18 cellular contexts compared by ENCODE assay signal in the genomic region with DNA sequence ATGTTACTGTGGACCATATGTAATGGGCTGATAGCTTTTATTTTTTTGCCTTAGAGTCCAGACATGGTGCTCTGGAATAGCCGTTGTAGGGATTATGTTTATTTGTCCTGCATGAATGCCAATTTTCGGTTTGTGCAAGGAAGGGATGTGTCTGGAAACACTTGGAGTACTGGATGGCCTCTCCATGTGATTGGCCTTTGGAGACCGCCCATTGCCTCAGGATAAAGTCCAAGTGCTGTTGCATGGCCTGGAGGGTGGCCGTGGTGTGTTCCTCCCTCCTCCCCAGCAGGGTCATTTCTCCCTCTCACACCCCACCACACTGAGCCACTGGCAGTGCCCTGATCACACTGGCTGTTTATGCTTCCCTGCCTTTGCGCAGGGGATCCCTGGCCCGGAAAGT.
DNase-seq lines count a peak whose midpoint lies in the region; ATAC-seq and TF ChIP-seq lines count a peak whose summit lies in the region.
"Had no signal": no experiment of that assay in that cellular context is flagged by ENCODE, and none has a peak within 500 bp of the region (broad histone marks: within the 10 kb centered on the region; RNA-seq: fewer than 3 reads in every experiment).

No MANE protein-coding gene starts in this region.

- ATAC-seq in right cardiac atrium (peak; percentile 89 to 92), HG02970 (IDR thresholded peaks at IDR 0.05; ENCODE audit: low FRiP score, unreplicated experiment) (no peak)
- ATAC-seq: activated CD8-positive, alpha-beta T cell treated with anti-CD3 and anti-CD28 coated beads, Interleukin-2, amount 10 ng/mL, durations not matched to agents 7 days and 5 days; psoas muscle had no signal

- H3K9me3 ChIP-seq in colonic mucosa (no peaks in the 10 kb centered on the region), right cardiac atrium (ENCODE audit: control insufficient read depth, low read length) (no peaks in the 10 kb centered on the region), SJCRH30 (replicated peaks) (no peaks in the 10 kb centered on the region)
- H3K9me3 ChIP-seq: psoas muscle, SJSA1 had no signal

- H3K4me3 ChIP-seq in colonic mucosa (no peak overlapping the region), right cardiac atrium (ENCODE audit: low read length) (no peak overlapping the region), SJCRH30 (no peak overlapping the region)
- H3K4me3 ChIP-seq: dorsolateral prefrontal cortex, psoas muscle, SJSA1 had no signal

- H3K27ac Mint-ChIP-seq in progenitor cell of endocrine pancreas = peak overlapping the region; percentile 53
- H3K27ac Mint-ChIP-seq: activated B cell treated with CpG ODN at 0.5 μM for 24 hours; activated CD8-positive, alpha-beta T cell treated with anti-CD3 and anti-CD28 coated beads, Interleukin-2, amount 10 ng/mL, durations not matched to agents 7 days and 5 days; activated naive CD8-positive, alpha-beta T cell; H9 had no signal

- 64% methylated on average over 6 of the region's 6 CpGs for WGBS in right cardiac atrium

- intact Hi-C loops in colonic mucosa (cut with DNase I) (no loop called here), right cardiac atrium (cut with DNase I) (loop anchor here in 1 of 4 donors (10.0 kb wide), 1 partner anchor 85 kb away; no protein-coding TSS in a partner anchor)

- no peak overlapping the region for H3K4me3 Mint-ChIP-seq in progenitor cell of endocrine pancreas (ENCODE audit: low read depth)
- H3K4me3 Mint-ChIP-seq: activated B cell treated with CpG ODN at 0.5 μM for 24 hours; activated CD8-positive, alpha-beta T cell treated with anti-CD3 and anti-CD28 coated beads, Interleukin-2, amount 10 ng/mL, durations not matched to agents 7 days and 5 days; activated naive CD8-positive, alpha-beta T cell; H9 had no signal

- peaks cover 29% of the 10 kb centered on the region for H3K36me3 Mint-ChIP-seq in progenitor cell of endocrine pancreas (ENCODE audit: insufficient read depth)

- TF ChIP-seq CTCF in colonic mucosa (IDR thresholded peaks at IDR 0.05) (no peak), progenitor cell of endocrine pancreas (IDR thresholded peaks at IDR 0.05; ENCODE audit: unreplicated experiment) (no peak)

- no peaks in the 10 kb centered on the region for H3K9me3 Mint-ChIP-seq in progenitor cell of endocrine pancreas (ENCODE audit: low read depth)
- H3K9me3 Mint-ChIP-seq: activated B cell treated with CpG ODN at 0.5 μM for 24 hours, H9 had no signal

- H3K27me3 ChIP-seq in colonic mucosa (no peaks in the 10 kb centered on the region), right cardiac atrium (ENCODE audit: control insufficient read depth, insufficient read depth) (no peaks in the 10 kb centered on the region), SJCRH30 (no peaks in the 10 kb centered on the region)
- H3K27me3 ChIP-seq: dorsolateral prefrontal cortex, SJSA1 had no signal

- no peak overlapping the region for H3K27ac ChIP-seq in colonic mucosa
- no peak overlapping the region for H3K27ac ChIP-seq in right cardiac atrium (ENCODE audit: low read length)
- H3K27ac ChIP-seq in SJCRH30 = no peak overlapping the region; the same call in 1 of the 2 replicates
- H3K27ac ChIP-seq: psoas muscle, SJSA1 had no signal

- H3K4me1 ChIP-seq in colonic mucosa (no peaks in the 10 kb centered on the region), right cardiac atrium (ENCODE audit: control insufficient read depth, insufficient read depth, low read length) (peaks cover 11% of the 10 kb centered on the region), SJCRH30 (peaks cover 5% of the 10 kb centered on the region)
- H3K4me1 ChIP-seq: SJSA1 had no signal

- peak; percentile 64 for DNase-seq in D341Med (ENCODE audit: low spot score)
- DNase-seq in colonic mucosa = peak; percentile 38
- DNase-seq in right cardiac atrium = peak; percentile 67 to 91 (median 82)
- no peak for DNase-seq in progenitor cell of endocrine pancreas (ENCODE audit: low spot score, unreplicated experiment)
- DNase-seq in NCI-H1048 (lab: John Stamatoyannopoulos, UW) = no peak
- DNase-seq in stimulated activated CD4-positive, alpha-beta T cell treated with anti-CD3 and anti-CD28 coated beads, Interleukin-1b, Interleukin-23, amount 100 ng/mL, for 48 hours = no peak
- DNase-seq in SJCRH30 = no peak
- DNase-seq: activated B cell treated with CpG ODN at 0.5 μM for 24 hours; activated CD8-positive, alpha-beta T cell treated with anti-CD3 and anti-CD28 coated beads, Interleukin-2, amount 10 ng/mL, durations not matched to agents 7 days and 5 days; activated T-cell treated with anti-CD3 and anti-CD28 coated beads, Interleukin-2, amount 50 U/mL, for 48 hours; dorsolateral prefrontal cortex; H9; mesendoderm; NCI-H2081 treated with DMSO at 0.1 percent for 48 hours had no signal

- no peaks in the 10 kb centered on the region for H3K27me3 Mint-ChIP-seq in progenitor cell of endocrine pancreas
- H3K27me3 Mint-ChIP-seq: activated B cell treated with CpG ODN at 0.5 μM for 24 hours; activated naive CD8-positive, alpha-beta T cell had no signal

- H3K4me1 Mint-ChIP-seq in progenitor cell of endocrine pancreas (ENCODE audit: low read depth) = peaks cover 17% of the 10 kb centered on the region

- no peak overlapping the region for H3K9ac ChIP-seq in colonic mucosa (ENCODE audit: low read depth in 2 of 2, low read length in 2 of 2)

- H3K36me3 ChIP-seq in colonic mucosa = no peaks in the 10 kb centered on the region
- H3K36me3 ChIP-seq in SJCRH30 = peaks cover 11% of the 10 kb centered on the region

Comparison
In these comparisons a context has a peak if more than half of its experiments do, and no peak if none do; other contexts are left out.
1. DNase-seq: peak in D341Med (single experiment), colonic mucosa (single experiment) and right cardiac atrium (3 of 3); none in progenitor cell of endocrine pancreas (single experiment), NCI-H1048 (single experiment), stimulated activated CD4-positive, alpha-beta T cell treated with anti-CD3 and anti-CD28 coated beads, Interleukin-1b, Interleukin-23, amount 100 ng/mL, for 48 hours (single experiment) and SJCRH30 (0 of 2).